In the genomic region with DNA sequence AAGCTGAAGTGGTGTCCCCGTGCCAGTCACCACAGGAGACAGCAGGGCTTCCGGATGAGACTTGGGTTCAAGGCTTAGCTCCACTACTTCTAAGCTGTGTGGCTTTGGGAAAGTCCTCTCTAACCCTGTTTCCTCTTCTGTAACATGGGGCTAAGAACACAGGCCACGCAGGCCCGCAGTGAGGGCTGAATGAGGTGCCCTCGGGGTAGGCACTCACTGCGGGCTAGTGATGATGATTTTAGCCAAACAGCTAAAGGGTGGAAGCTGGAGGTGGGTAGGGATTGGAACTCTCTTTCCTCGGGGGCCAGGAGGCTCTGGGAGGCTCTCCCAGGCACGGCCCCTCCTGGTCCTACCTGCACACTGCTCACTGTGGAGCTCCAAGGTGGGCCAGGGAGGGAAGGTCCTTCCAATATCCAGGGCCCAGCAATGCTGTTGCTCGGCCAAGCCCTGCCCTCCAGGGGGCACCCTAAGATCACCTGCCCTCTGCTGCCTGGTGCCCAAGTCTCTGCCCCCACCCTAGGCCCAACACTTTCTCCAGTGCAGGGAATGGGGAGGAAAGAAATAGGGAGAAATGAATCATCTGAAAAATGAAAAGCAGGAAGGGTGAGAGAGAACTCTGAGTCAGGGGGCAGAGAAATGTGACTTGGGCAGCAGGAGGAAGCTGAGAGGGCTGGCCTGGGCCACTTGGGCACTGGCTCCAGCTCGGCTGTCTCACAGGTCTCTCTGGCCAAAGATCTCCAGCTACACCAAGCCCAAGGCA, we compare ENCODE assay signal across 8 cellular contexts. TPM values are rescaled to one million over a fixed set of nuclear protein-coding genes. Genes with fewer than 3 reads are reported as not detected.
DNase-seq lines count a peak whose midpoint lies in the region; FAIRE-seq and TF ChIP-seq lines count a peak whose summit lies in the region.

No MANE protein-coding gene starts in this region.

- FAIRE-seq in GM12892 (lab: Jason Lieb, UNC) = no peak

- CTCF ChIA-PET in A673 (lab: Charles Lee) = interaction anchor here (0.6 kb wide), 1 partner anchor 26 kb away, joined by 3 read pairs; no protein-coding TSS in a partner anchor
- CTCF ChIA-PET in RWPE1 (lab: Yijun Ruan, JAX) = interaction anchor here (0.5 to 2.2 kb wide), 25 partner anchors 9 to 1260 kb away, joined by 3 to 17 read pairs (median 3); a partner anchor contains a TSS

- H3K4me3 ChIP-seq in A673 (ENCODE audit: low read depth, low read length, poor library complexity, severe bottlenecking) = no peak overlapping the region
- H3K4me3 ChIP-seq in adipocyte (ENCODE audit: low read length) = no peak overlapping the region

- H3K9ac ChIP-seq in adipocyte (ENCODE audit: low read length) = peak overlapping the region; percentile 59

- H3K4me1 ChIP-seq in A673 (ENCODE audit: insufficient read depth, low read length, poor library complexity, severe bottlenecking) = no peaks in the 10 kb centered on the region
- peaks cover 16% of the 10 kb centered on the region for H3K4me1 ChIP-seq in adipocyte (ENCODE audit: control insufficient read depth, insufficient read depth, low read length)

- POLR2A ChIA-PET in A673 (lab: Charles Lee; ENCODE audit: low non-redundant PET) (interaction anchor here (0.6 kb wide), 1 partner anchor 44 kb away, joined by 3 read pairs; no protein-coding TSS in a partner anchor), RWPE1 (lab: Yijun Ruan, JAX; ENCODE audit: low non-redundant PET) (no interaction called here)

- H3K36me3 ChIP-seq in A673 (ENCODE audit: insufficient read depth, low read length, poor library complexity, severe bottlenecking) (peaks cover 36% of the 10 kb centered on the region), adipocyte (ENCODE audit: control insufficient read depth, insufficient read depth, low read length, severe bottlenecking) (peaks cover 56% of the 10 kb centered on the region)

- DNase-seq in A673 (ENCODE audit: low spot score) (no peak), GM13977 (ENCODE audit: low spot score) (peak; percentile 65), RWPE1 (ENCODE audit: low spot score) (peak; percentile 61), adipocyte (ENCODE audit: low read depth) (peak; percentile 64), hepatic stellate cell (ENCODE audit: low spot score) (peak; percentile 79), NCI-H446 (lab: John Stamatoyannopoulos, UW) (no peak), GM12892 (ENCODE audit: insufficient read length) (no peak)
- DNase-seq in stimulated activated CD4-positive, alpha-beta T cell treated with anti-CD3 and anti-CD28 coated beads, Interleukin-1b, Interleukin-23, amount 100 ng/mL, for 1 hour (ENCODE audit: low read depth in 2 of 2) = peak; percentile 31 to 43

- no peak for TF ChIP-seq POLR2A in GM12892 (IDR thresholded peaks at IDR 0.05; ENCODE audit: low read depth, low read length)

- no peak overlapping the region for H3K27ac ChIP-seq in A673 (ENCODE audit: low read depth, low read length, poor library complexity, severe bottlenecking)
- peak overlapping the region; percentile 69 for H3K27ac ChIP-seq in RWPE1

- BruUV-seq in A673 (replicated peaks; lab: Mats Ljungman, UMichigan) = no TSS peak

- H3K27me3 ChIP-seq in A673 (replicated peaks; ENCODE audit: insufficient read depth, low read depth, low read length, poor library complexity) (no peaks in the 10 kb centered on the region), adipocyte (replicated peaks; ENCODE audit: control insufficient read depth, insufficient read depth, low read length) (no peaks in the 10 kb centered on the region)

- H3K9me3 ChIP-seq in A673 (ENCODE audit: low read depth, low read length, poor library complexity, severe bottlenecking) (no peaks in the 10 kb centered on the region), adipocyte (ENCODE audit: control insufficient read depth, low read length) (no peaks in the 10 kb centered on the region)

- in situ Hi-C loops in GM13977 (cut with MboI; ENCODE audit: low pct_unique_long_range_greater_than_20kb, low sequenced_read_pairs, unreplicated experiment) = no loop called here

- intact Hi-C loops in A673 (cut with micrococcal nuclease; ENCODE audit: unreplicated experiment) = loop anchor here (2.0 kb wide), 1 partner anchor 78 kb away; no protein-coding TSS in a partner anchor

- TF ChIP-seq CTCF in A673 (conservative IDR thresholded peaks at IDR 0.05; ENCODE audit: low read depth, low read length) (peak; percentile 51), GM13977 (IDR thresholded peaks at IDR 0.05; ENCODE audit: extremely low read depth, insufficient read depth, missing control alignments) (peak; percentile 86), RWPE1 (conservative IDR thresholded peaks at IDR 0.05; ENCODE audit: low read depth) (peak; percentile 76)

RNA-seq across cellular contexts. Expression of a gene that starts 19.2 kb away (rescaled TPM):
- 6.2 and 8.4 TPM in 2 replicates for total RNA-seq in A673 (2021)
- polyA plus RNA-seq in GM12892 (2012; ENCODE audit: missing spikeins) = 0.66 TPM

RNA-seq across cellular contexts. Expression of a gene that starts 36.4 kb away (rescaled TPM):
- 2.9 and 4.0 TPM in 2 replicates for total RNA-seq in A673 (2021)
- polyA plus RNA-seq in GM12892 (2012; ENCODE audit: missing spikeins) = 15.3 TPM

RNA-seq across cellular contexts. Expression of a gene that starts 43.1 kb away (rescaled TPM):
- total RNA-seq in A673 (2021) = 93.2 and 109 TPM in 2 replicates
- polyA plus RNA-seq in GM12892 (2012; ENCODE audit: missing spikeins) = 14.4 TPM

RNA-seq across cellular contexts. Expression of a gene that starts 55.1 kb away (rescaled TPM):
- 60.7 and 68.0 TPM in 2 replicates for total RNA-seq in A673 (2021)
- 35.5 TPM for polyA plus RNA-seq in GM12892 (2012; ENCODE audit: missing spikeins)

Comparison
In these comparisons a context has a peak if more than half of its experiments do, and no peak if none do; other contexts are left out.
1. DNase-seq: peak in GM13977 (single experiment), RWPE1 (single experiment), adipocyte (single experiment), hepatic stellate cell (single experiment) and stimulated activated CD4-positive, alpha-beta T cell treated with anti-CD3 and anti-CD28 coated beads, Interleukin-1b, Interleukin-23, amount 100 ng/mL, for 1 hour (2 of 2); none in A673 (single experiment), NCI-H446 (0 of 2) and GM12892 (single experiment).
2. Peak in every context shown above with its lines, with median percentiles within 50 percentile points of each other: CTCF ChIP-seq.